In genomic region chr16:51698647-51699046, GRCh38 we compare ENCODE assay signal across 26 cellular contexts.
"Had no signal": no experiment of that assay in that cellular context is flagged by ENCODE, and none has a peak within 500 bp of the region (broad histone marks: within the 10 kb centered on the region; RNA-seq: fewer than 3 reads in every experiment).

No MANE protein-coding gene starts in this region.

- H3K36me3 Mint-ChIP-seq: mesothelial cell of epicardium had no signal

- DNase-seq: dermis blood vessel endothelial cell; dorsolateral prefrontal cortex; effector CD4-positive, alpha-beta T cell; effector memory CD4-positive, alpha-beta T cell; foreskin keratinocyte; heart left ventricle; hypothalamus; immature natural killer cell; islet precursor cell; kidney; kidney glomerular epithelial cell; left colon; left lung; left ventricle myocardium superior; lower lobe of right lung; mesenchymal stem cell; mucosa of descending colon; naive B cell had no signal

- FAIRE-seq: colon, endothelial cell of umbilical vein, frontal cortex, kidney had no signal

- H3K36me3 ChIP-seq: esophagus muscularis mucosa, gastroesophageal sphincter, heart left ventricle, left lung, lower lobe of right lung had no signal

- H3K9me3 ChIP-seq: mucosa of descending colon had no signal

- H2AFZ ChIP-seq: hepatocyte had no signal

- ATAC-seq: foreskin keratinocyte, gastroesophageal sphincter, heart left ventricle, left colon, left lung, left ventricle myocardium superior, lower lobe of right lung, mucosa of descending colon had no signal

- H3K27me3 ChIP-seq: esophagus muscularis mucosa, foreskin keratinocyte, gastroesophageal sphincter, heart left ventricle, left lung had no signal

- H3K4me1 Mint-ChIP-seq: immature natural killer cell, mesothelial cell of epicardium, naive B cell had no signal

- H3K79me2 ChIP-seq: hepatocyte had no signal

- H3K27ac Mint-ChIP-seq: immature natural killer cell, mesothelial cell of epicardium, naive B cell had no signal

- H3K4me1 ChIP-seq: esophagus muscularis mucosa, foreskin keratinocyte, gastroesophageal sphincter, heart left ventricle, left lung, lower lobe of right lung had no signal

- H3K27me3 Mint-ChIP-seq: naive B cell had no signal

- H3K4me2 ChIP-seq: hepatocyte had no signal

- H3K4me3 ChIP-seq: coronary artery, dorsolateral prefrontal cortex, esophagus muscularis mucosa, gastroesophageal sphincter, heart left ventricle, hepatocyte, left lung, lower lobe of right lung, mucosa of descending colon had no signal

- H3K4me3 Mint-ChIP-seq: immature natural killer cell, mesothelial cell of epicardium, naive B cell had no signal

- H3K27ac ChIP-seq: coronary artery, dorsolateral prefrontal cortex, esophagus muscularis mucosa, foreskin keratinocyte, gastroesophageal sphincter, heart left ventricle, left lung, lower lobe of right lung had no signal
